ENCODE assay signal across 1 cellular context in the genomic region with DNA sequence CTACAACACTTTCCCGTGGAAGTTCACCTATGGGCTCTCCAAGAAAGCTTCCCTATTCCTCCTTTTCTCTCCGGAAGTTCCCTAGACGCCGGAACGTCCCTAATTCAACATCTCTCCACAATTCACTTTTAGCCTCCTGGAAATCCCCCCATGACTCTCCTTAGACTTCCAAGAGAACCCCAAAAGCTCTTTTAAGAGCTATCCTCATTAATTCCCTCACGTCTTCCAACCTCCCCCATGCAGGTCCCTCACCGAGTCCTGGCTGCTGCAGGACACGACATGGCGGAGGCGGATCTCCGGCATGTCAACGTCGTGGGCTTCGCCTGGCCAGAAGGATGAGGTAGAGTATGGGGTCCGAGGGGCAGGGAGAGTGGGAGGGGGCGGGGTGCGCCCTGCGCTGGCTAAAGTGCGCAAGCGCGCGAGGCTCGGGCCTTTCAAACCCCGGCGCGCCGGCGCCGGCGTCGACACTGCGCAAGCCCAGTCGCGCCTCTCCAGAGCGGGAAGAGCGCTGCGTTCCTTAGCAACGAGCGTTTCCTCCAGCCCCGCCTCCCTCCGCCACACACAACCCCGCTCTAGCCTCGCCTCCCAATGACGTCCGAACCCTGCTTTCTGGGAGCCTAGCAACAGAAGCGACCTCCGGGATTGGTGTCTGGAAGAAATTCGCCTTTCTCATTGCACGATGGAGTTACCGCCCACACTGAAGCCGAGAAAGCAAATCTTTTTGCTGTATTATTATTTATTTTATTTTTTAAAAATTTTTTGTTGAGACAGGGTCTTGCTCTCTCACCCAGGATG.
TF ChIP-seq lines count a peak whose summit lies in the region.

Gene PINLYP, plus strand, starts transcription at position 646 of the 795 bp plus-strand sequence. CDS start 1,391 bp downstream, outside the sequence.
A gene with protein sequence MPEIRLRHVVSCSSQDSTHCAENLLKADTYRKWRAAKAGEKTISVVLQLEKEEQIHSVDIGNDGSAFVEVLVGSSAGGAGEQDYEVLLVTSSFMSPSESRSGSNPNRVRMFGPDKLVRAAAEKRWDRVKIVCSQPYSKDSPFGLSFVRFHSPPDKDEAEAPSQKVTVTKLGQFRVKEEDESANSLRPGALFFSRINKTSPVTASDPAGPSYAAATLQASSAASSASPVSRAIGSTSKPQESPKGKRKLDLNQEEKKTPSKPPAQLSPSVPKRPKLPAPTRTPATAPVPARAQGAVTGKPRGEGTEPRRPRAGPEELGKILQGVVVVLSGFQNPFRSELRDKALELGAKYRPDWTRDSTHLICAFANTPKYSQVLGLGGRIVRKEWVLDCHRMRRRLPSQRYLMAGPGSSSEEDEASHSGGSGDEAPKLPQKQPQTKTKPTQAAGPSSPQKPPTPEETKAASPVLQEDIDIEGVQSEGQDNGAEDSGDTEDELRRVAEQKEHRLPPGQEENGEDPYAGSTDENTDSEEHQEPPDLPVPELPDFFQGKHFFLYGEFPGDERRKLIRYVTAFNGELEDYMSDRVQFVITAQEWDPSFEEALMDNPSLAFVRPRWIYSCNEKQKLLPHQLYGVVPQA (minus strand): TSS at position 372 of the 795 bp plus-strand sequence. CDS start 69 bp downstream, at position 303.

TF ChIP-seq in HEK293, 187 proteins besides CTCF, POLR2A, EP300 and RAD21 (continued from another document and continues in another):
- TF ChIP-seq ZBTB26 (tag by site-specific recombination; optimal IDR thresholded peaks at IDR 0.05) (peak; percentile 75), ZNF629 (tag by site-specific recombination; IDR thresholded peaks at IDR 0.05) (peak; percentile 70), WT1 (tag by site-specific recombination; IDR thresholded peaks at IDR 0.05) (0 out of 2 replicates have a peak, but pooled peaks have one; percentile 21), SP3 (tag by site-specific recombination; IDR thresholded peaks at IDR 0.05) (peak; percentile 69), SP2 (tag by site-specific recombination; IDR thresholded peaks at IDR 0.05) (peak; percentile 91), BCL11B (tag by site-specific recombination; IDR thresholded peaks at IDR 0.05; ENCODE audit: low read depth) (no peak), ZNF416 (tag by site-specific recombination; IDR thresholded peaks at IDR 0.05) (no peak), PRDM1 (tag by site-specific recombination; IDR thresholded peaks at IDR 0.05) (peak; percentile 97), ZNF423 (tag by site-specific recombination; IDR thresholded peaks at IDR 0.05) (no peak), SCRT1 (tag by site-specific recombination; IDR thresholded peaks at IDR 0.05; ENCODE audit: borderline replicate concordance) (no peak), MZF1 (tag by site-specific recombination; IDR thresholded peaks at IDR 0.05; ENCODE audit: borderline replicate concordance) (no peak), ZSCAN18 (tag by site-specific recombination; IDR thresholded peaks at IDR 0.05) (no peak; the same call in 1 of the 2 replicates), ZNF549 (tag by site-specific recombination; IDR thresholded peaks at IDR 0.05) (no peak), ZNF843 (tag by site-specific recombination; IDR thresholded peaks at IDR 0.05) (peak; percentile 57; the same call in 1 of the 2 replicates), HOXA7 (CRISPR knock-in tag; IDR thresholded peaks at IDR 0.05; ENCODE audit: borderline replicate concordance) (no peak), ZNF2 (tag by site-specific recombination; IDR thresholded peaks at IDR 0.05) (peak; percentile 78), ZNF510 (tag by site-specific recombination; IDR thresholded peaks at IDR 0.05; ENCODE audit: insufficient replicate concordance) (no peak), ZNF501 (tag by site-specific recombination; IDR thresholded peaks at IDR 0.05) (peak; percentile 55; the same call in 1 of the 2 replicates), ZBTB6 (tag by site-specific recombination; IDR thresholded peaks at IDR 0.05) (no peak), PRDM4 (tag by site-specific recombination; IDR thresholded peaks at IDR 0.05) (no peak), SP7 (tag by site-specific recombination; IDR thresholded peaks at IDR 0.05) (no peak; the same call in none of the 2 replicates), MEIS1 (CRISPR knock-in tag; IDR thresholded peaks at IDR 0.05; ENCODE audit: borderline replicate concordance) (no peak), ZNF10 (tag by site-specific recombination; IDR thresholded peaks at IDR 0.05) (no peak), ZFP37 (tag by site-specific recombination; IDR thresholded peaks at IDR 0.05) (peak; percentile 44; the same call in 1 of the 2 replicates), ZNF23 (tag by site-specific recombination; IDR thresholded peaks at IDR 0.05; ENCODE audit: borderline replicate concordance) (no peak), ZNF580 (tag by site-specific recombination; IDR thresholded peaks at IDR 0.05) (no peak), ZNF658 (tag by site-specific recombination; IDR thresholded peaks at IDR 0.05) (no peak), ZNF785 (tag by site-specific recombination; IDR thresholded peaks at IDR 0.05) (no peak), ZNF473 (tag by site-specific recombination; IDR thresholded peaks at IDR 0.05) (no peak), SETDB1 (IDR thresholded peaks at IDR 0.05; ENCODE audit: insufficient read length, low read length) (no peak), ZNF777 (tag by site-specific recombination; IDR thresholded peaks at IDR 0.05; ENCODE audit: borderline replicate concordance) (0 out of 2 replicates have a peak, but pooled peaks have one; percentile 69), ZNF555 (tag by site-specific recombination; conservative IDR thresholded peaks at IDR 0.05) (no peak), ZSCAN23 (tag by site-specific recombination; IDR thresholded peaks at IDR 0.05) (no peak), ZNF341 (tag by site-specific recombination; IDR thresholded peaks at IDR 0.05; ENCODE audit: low read depth) (peak; percentile 100), ZXDB (tag by site-specific recombination; IDR thresholded peaks at IDR 0.05) (peak; percentile 71), ZSCAN16 (tag by site-specific recombination; IDR thresholded peaks at IDR 0.05) (no peak)
- TF ChIP-seq, protein P1, sequence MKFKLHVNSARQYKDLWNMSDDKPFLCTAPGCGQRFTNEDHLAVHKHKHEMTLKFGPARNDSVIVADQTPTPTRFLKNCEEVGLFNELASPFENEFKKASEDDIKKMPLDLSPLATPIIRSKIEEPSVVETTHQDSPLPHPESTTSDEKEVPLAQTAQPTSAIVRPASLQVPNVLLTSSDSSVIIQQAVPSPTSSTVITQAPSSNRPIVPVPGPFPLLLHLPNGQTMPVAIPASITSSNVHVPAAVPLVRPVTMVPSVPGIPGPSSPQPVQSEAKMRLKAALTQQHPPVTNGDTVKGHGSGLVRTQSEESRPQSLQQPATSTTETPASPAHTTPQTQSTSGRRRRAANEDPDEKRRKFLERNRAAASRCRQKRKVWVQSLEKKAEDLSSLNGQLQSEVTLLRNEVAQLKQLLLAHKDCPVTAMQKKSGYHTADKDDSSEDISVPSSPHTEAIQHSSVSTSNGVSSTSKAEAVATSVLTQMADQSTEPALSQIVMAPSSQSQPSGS (tag by site-specific recombination; IDR thresholded peaks at IDR 0.05; ENCODE audit: low read depth) = no peak
- TF ChIP-seq, protein P2, sequence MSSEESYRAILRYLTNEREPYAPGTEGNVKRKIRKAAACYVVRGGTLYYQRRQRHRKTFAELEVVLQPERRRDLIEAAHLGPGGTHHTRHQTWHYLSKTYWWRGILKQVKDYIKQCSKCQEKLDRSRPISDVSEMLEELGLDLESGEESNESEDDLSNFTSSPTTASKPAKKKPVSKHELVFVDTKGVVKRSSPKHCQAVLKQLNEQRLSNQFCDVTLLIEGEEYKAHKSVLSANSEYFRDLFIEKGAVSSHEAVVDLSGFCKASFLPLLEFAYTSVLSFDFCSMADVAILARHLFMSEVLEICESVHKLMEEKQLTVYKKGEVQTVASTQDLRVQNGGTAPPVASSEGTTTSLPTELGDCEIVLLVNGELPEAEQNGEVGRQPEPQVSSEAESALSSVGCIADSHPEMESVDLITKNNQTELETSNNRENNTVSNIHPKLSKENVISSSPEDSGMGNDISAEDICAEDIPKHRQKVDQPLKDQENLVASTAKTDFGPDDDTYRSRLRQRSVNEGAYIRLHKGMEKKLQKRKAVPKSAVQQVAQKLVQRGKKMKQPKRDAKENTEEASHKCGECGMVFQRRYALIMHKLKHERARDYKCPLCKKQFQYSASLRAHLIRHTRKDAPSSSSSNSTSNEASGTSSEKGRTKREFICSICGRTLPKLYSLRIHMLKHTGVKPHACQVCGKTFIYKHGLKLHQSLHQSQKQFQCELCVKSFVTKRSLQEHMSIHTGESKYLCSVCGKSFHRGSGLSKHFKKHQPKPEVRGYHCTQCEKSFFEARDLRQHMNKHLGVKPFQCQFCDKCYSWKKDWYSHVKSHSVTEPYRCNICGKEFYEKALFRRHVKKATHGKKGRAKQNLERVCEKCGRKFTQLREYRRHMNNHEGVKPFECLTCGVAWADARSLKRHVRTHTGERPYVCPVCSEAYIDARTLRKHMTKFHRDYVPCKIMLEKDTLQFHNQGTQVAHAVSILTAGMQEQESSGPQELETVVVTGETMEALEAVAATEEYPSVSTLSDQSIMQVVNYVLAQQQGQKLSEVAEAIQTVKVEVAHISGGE (tag by site-specific recombination; conservative IDR thresholded peaks at IDR 0.05; ENCODE audit: low read depth) = peak; percentile 73
- TF ChIP-seq, protein P3, sequence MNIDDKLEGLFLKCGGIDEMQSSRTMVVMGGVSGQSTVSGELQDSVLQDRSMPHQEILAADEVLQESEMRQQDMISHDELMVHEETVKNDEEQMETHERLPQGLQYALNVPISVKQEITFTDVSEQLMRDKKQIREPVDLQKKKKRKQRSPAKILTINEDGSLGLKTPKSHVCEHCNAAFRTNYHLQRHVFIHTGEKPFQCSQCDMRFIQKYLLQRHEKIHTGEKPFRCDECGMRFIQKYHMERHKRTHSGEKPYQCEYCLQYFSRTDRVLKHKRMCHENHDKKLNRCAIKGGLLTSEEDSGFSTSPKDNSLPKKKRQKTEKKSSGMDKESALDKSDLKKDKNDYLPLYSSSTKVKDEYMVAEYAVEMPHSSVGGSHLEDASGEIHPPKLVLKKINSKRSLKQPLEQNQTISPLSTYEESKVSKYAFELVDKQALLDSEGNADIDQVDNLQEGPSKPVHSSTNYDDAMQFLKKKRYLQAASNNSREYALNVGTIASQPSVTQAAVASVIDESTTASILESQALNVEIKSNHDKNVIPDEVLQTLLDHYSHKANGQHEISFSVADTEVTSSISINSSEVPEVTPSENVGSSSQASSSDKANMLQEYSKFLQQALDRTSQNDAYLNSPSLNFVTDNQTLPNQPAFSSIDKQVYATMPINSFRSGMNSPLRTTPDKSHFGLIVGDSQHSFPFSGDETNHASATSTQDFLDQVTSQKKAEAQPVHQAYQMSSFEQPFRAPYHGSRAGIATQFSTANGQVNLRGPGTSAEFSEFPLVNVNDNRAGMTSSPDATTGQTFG (tag by site-specific recombination; IDR thresholded peaks at IDR 0.05; ENCODE audit: borderline replicate concordance) = no peak
- TF ChIP-seq, protein P4, sequence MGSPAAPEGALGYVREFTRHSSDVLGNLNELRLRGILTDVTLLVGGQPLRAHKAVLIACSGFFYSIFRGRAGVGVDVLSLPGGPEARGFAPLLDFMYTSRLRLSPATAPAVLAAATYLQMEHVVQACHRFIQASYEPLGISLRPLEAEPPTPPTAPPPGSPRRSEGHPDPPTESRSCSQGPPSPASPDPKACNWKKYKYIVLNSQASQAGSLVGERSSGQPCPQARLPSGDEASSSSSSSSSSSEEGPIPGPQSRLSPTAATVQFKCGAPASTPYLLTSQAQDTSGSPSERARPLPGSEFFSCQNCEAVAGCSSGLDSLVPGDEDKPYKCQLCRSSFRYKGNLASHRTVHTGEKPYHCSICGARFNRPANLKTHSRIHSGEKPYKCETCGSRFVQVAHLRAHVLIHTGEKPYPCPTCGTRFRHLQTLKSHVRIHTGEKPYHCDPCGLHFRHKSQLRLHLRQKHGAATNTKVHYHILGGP (tag by site-specific recombination; IDR thresholded peaks at IDR 0.05) = no peak
